ENCODE assay signal across 8 cellular contexts in genomic region chr19:47598407-47599349, GRCh38. TPM values are rescaled to one million over a fixed set of nuclear protein-coding genes. Genes with fewer than 3 reads are reported as not detected.
A peak's percentile ranks its signal among the peaks of the same experiment; 100 is the strongest.
DNase-seq lines count a peak whose midpoint lies in the region; ATAC-seq and TF ChIP-seq lines count a peak whose summit lies in the region.

No MANE protein-coding gene starts in this region.

- H3K9me3 Mint-ChIP-seq in Caco-2 (ENCODE audit: unreplicated experiment) (no peaks in the 10 kb centered on the region), chondrocyte (ENCODE audit: low read depth) (no peaks in the 10 kb centered on the region)

- intact Hi-C loops in Caco-2 (cut with micrococcal nuclease; ENCODE audit: unreplicated experiment) = no loop called here

- DNase-seq in Caco-2 (peak; percentile 83 to 85), NCI-H226 (peak; percentile 93), chondrocyte (ENCODE audit: low spot score) (no peak), lung (ENCODE audit: low spot score) (peak; percentile 54), tibial nerve (ENCODE audit: low spot score in 2 of 2) (peak in 1 of 2 donors; percentile 64), GM13977 (ENCODE audit: low spot score) (no peak)

- H3K27ac Mint-ChIP-seq in Caco-2 (ENCODE audit: unreplicated experiment) = peak overlapping the region; percentile 87
- H3K27ac Mint-ChIP-seq in chondrocyte (ENCODE audit: unreplicated experiment) = peak overlapping the region; percentile 97

- TF ChIP-seq CTCF in Caco-2 (IDR thresholded peaks at IDR 0.05; ENCODE audit: insufficient read depth in 1 of 2, low read depth in 1 of 2, low read length in 1 of 2, severe bottlenecking in 1 of 2, unreplicated experiment in 1 of 2) = no peak
- peak; percentile 12 for TF ChIP-seq CTCF in chondrocyte (IDR thresholded peaks at IDR 0.05)
- TF ChIP-seq CTCF in lung (IDR thresholded peaks at IDR 0.05; ENCODE audit: control extremely low read depth, extremely low read depth) = no peak
- TF ChIP-seq CTCF in tibial nerve (IDR thresholded peaks at IDR 0.05) = no peak
- no peak for TF ChIP-seq CTCF in GM13977 (IDR thresholded peaks at IDR 0.05; ENCODE audit: extremely low read depth, insufficient read depth, missing control alignments)

- TSS peak; percentile 73 for BruUV-seq in Caco-2 (replicated peaks; lab: Mats Ljungman, UMichigan)

- peak overlapping the region; percentile 88 for H3K27ac ChIP-seq in lung (ENCODE audit: low read depth in 1 of 2, low read length in 1 of 2)
- H3K27ac ChIP-seq in tibial nerve = peak overlapping the region; percentile 35 to 95 (median 67)

- CTCF ChIA-PET in Caco-2 (lab: Charles Lee) = interaction anchor here (0.7 to 1.6 kb wide), 7 partner anchors 19 to 163 kb away, joined by 3 to 8 read pairs (median 3); no protein-coding TSS in a partner anchor

- H3K4me3 Mint-ChIP-seq in Caco-2 (ENCODE audit: unreplicated experiment) (peak overlapping the region; percentile 77), chondrocyte (ENCODE audit: unreplicated experiment) (peak overlapping the region; percentile 82)

- H3K4me3 ChIP-seq in Caco-2 (ENCODE audit: low read depth, low read length) = peak overlapping the region; percentile 35
- no peak overlapping the region for H3K4me3 ChIP-seq in lung
- H3K4me3 ChIP-seq in tibial nerve = peak overlapping the region in 3 of 4 donors; percentile 2 to 61 (median 9)

- WGBS in lung, 2 donors = 25 to 35% methylated on average over 21 of the region's 21 CpGs
- WGBS in tibial nerve, 2 donors = 14 to 15% methylated on average over 21 of the region's 21 CpGs

- TF ChIP-seq EP300 in tibial nerve (IDR thresholded peaks at IDR 0.05) = peak; percentile 10 to 54

- no peaks in the 10 kb centered on the region for H3K27me3 Mint-ChIP-seq in Caco-2 (ENCODE audit: insufficient read depth, unreplicated experiment)
- H3K27me3 Mint-ChIP-seq in chondrocyte (ENCODE audit: low read depth) = no peaks in the 10 kb centered on the region

- H3K36me3 Mint-ChIP-seq in Caco-2 (ENCODE audit: insufficient read depth, unreplicated experiment) = peaks cover 29% of the 10 kb centered on the region
- H3K36me3 Mint-ChIP-seq in chondrocyte (ENCODE audit: low read depth) = no peaks in the 10 kb centered on the region

- H3K27me3 ChIP-seq in Caco-2 (replicated peaks; ENCODE audit: control insufficient read depth, insufficient read depth, low read length) (no peaks in the 10 kb centered on the region), lung (ENCODE audit: control insufficient read depth, insufficient read depth) (no peaks in the 10 kb centered on the region), tibial nerve (no peaks in the 10 kb centered on the region)

- H3K36me3 ChIP-seq in Caco-2 (ENCODE audit: control insufficient read depth, insufficient read depth, low read length) (no peaks in the 10 kb centered on the region), lung (ENCODE audit: control insufficient read depth in 2 of 2, insufficient read depth in 2 of 2, low read length in 2 of 2) (no peaks in the 10 kb centered on the region), tibial nerve (no peaks in the 10 kb centered on the region)

- in situ Hi-C loops in GM13977 (cut with MboI; ENCODE audit: low pct_unique_long_range_greater_than_20kb, low sequenced_read_pairs, unreplicated experiment) = no loop called here

- peak in 1 of 2 donors; percentile 13 for TF ChIP-seq POLR2A in tibial nerve (IDR thresholded peaks at IDR 0.05)

- POLR2A ChIA-PET in Caco-2 (lab: Charles Lee) = interaction anchor here (0.7 to 2.8 kb wide), 2 partner anchors 49 to 68 kb away, joined by 6 to 23 read pairs; no protein-coding TSS in a partner anchor

- H3K9me3 ChIP-seq in Caco-2 (no peaks in the 10 kb centered on the region), lung (ENCODE audit: control insufficient read depth in 2 of 2, insufficient read depth in 1 of 2, low read length in 1 of 2) (no peaks in the 10 kb centered on the region), tibial nerve (no peaks in the 10 kb centered on the region)

- H3K4me1 ChIP-seq in Caco-2 = peaks cover 24% of the 10 kb centered on the region
- peaks cover 0 to 2% of the 10 kb centered on the region in 2 donors for H3K4me1 ChIP-seq in lung (ENCODE audit: control insufficient read depth in 2 of 2, insufficient read depth in 2 of 2, low read length in 2 of 2)
- H3K4me1 ChIP-seq in tibial nerve = peaks cover 0 to 26% (median 6%) of the 10 kb centered on the region in 4 donors

- H3K4me1 Mint-ChIP-seq in Caco-2 (ENCODE audit: low read depth, unreplicated experiment) (peaks cover 21% of the 10 kb centered on the region), chondrocyte (ENCODE audit: low read depth) (peaks cover 21% of the 10 kb centered on the region)

- ATAC-seq in lung (ENCODE audit: insufficient read depth, low FRiP score) (no peak), GM21526 (IDR thresholded peaks at IDR 0.05; ENCODE audit: low FRiP score, unreplicated experiment) (no peak), HG03280 (IDR thresholded peaks at IDR 0.05; ENCODE audit: unreplicated experiment) (no peak)

RNA-seq across cellular contexts. Expression of gene BICRA, which starts 10.3 kb away (rescaled TPM):
- 34.3 and 38.8 TPM in 2 replicates for total RNA-seq in Caco-2 (2022)
- total RNA-seq in chondrocyte = 13.2 to 14.4 TPM (median 13.4 TPM) in 3 replicates
- 10 to 100 TPM in 1 of 2 donors, 1 to 10 TPM in 1; 6.6 to 16.1 TPM for total RNA-seq in lung
- 1 to 10 TPM; 6.1 to 6.9 TPM for polyA plus RNA-seq in lung
- 10 to 100 TPM in 2 of 4 donors, 1 to 10 TPM in 2; 6.1 to 23.1 (median 9.8) TPM for total RNA-seq in tibial nerve

RNA-seq across cellular contexts. Expression of gene ZNF541, which starts 25.7 kb away (rescaled TPM):
- total RNA-seq in Caco-2 (2022) (not detected in 2 replicates), chondrocyte (not detected in 3 replicates), lung (under 1 TPM in 1 of 2 donors, not detected in 1; 0.52 TPM), tibial nerve (under 1 TPM in 3 of 4 donors, not detected in 1; under 0.01 to 0.90 (median 0.66) TPM)
- under 1 TPM; 0.12 to 0.24 TPM for polyA plus RNA-seq in lung

Comparison
In these comparisons a context has a peak if more than half of its experiments do, and no peak if none do; other contexts are left out.
1. DNase-seq: peak in Caco-2 (2 of 2), NCI-H226 (single experiment) and lung (single experiment); none in chondrocyte (single experiment) and GM13977 (single experiment).